ENCODE assay signal across 28 cellular contexts in genomic region chr12:18264581-18265075, GRCh38. TPM values are rescaled to one million over a fixed set of nuclear protein-coding genes. Genes with fewer than 3 reads are reported as not detected.
"Had no signal": no experiment of that assay in that cellular context is flagged by ENCODE, and none has a peak within 500 bp of the region (broad histone marks: within the 10 kb centered on the region; RNA-seq: fewer than 3 reads in every experiment).

No MANE protein-coding gene starts in this region.

- H3K27me3 ChIP-seq: adrenal gland, MG63 had no signal

- ATAC-seq: activated CD8-positive, alpha-beta memory T cell treated with anti-CD3 and anti-CD28 coated beads, Interleukin-2, amount 10 ng/mL, durations not matched to agents 7 days and 5 days; activated T-helper 17 cell treated with anti-CD3 and anti-CD28 coated beads, Interleukin-2, amount 50 U/mL, for 72 hours; T-helper 17 cell; WTC11 had no signal

- H3K9me3 ChIP-seq: adrenal gland, MG63 had no signal

- H3K9me3 Mint-ChIP-seq: activated T-helper 17 cell treated with anti-CD3 and anti-CD28 coated beads, Interleukin-2, amount 50 U/mL, for 72 hours; WTC11 had no signal

- H3K9ac ChIP-seq: KMS-11 had no signal

- H3K36me3 ChIP-seq: adrenal gland, MG63 had no signal

- H3K4me2 ChIP-seq: KMS-11 had no signal

- DNase-seq: activated CD4-positive, alpha-beta T cell treated with anti-CD3 and anti-CD28 coated beads for 48 hours; activated CD4-positive, alpha-beta T cell treated with anti-CD3 and anti-CD28 coated beads, Interleukin-2, amount 50 U/mL, for 4 hours; activated CD4-positive, CD25-positive, alpha-beta regulatory T cell treated with anti-CD3 and anti-CD28 coated beads, Interleukin-2, amount 50 U/mL, for 72 hours; activated CD8-positive, alpha-beta memory T cell treated with anti-CD3 and anti-CD28 coated beads, Interleukin-2, amount 10 ng/mL, durations not matched to agents 7 days and 5 days; activated gamma-delta T cell treated with Interleukin-2 at 50 U/mL for 16 hours; activated naive CD4-positive, alpha-beta T cell treated with anti-CD3 and anti-CD28 coated beads, Interleukin-2, amount 10 ng/mL, durations not matched to agents 7 days and 5 days; activated naive CD8-positive, alpha-beta T cell treated with anti-CD3 and anti-CD28 coated beads, Interleukin-2, amount 10 ng/mL, durations not matched to agents 7 days and 5 days; activated T-cell treated with anti-CD3 and anti-CD28 coated beads, Interleukin-2, amount 50 U/mL, for 48 hours; adrenal gland; anterior cingulate cortex; MG63; MV-4-11; NCI-H1092 treated with DMSO at 0.1 percent for 48 hours; NCI-H1417 treated with DMSO at 0.1 percent for 48 hours; NCI-H1694; NCI-H2029 treated with DMSO at 0.1 percent for 48 hours; NCI-H345; NCI-H510A; NCI-H526 treated with DMSO at 0.1 percent for 48 hours; NCI-H82; SIG-M5; T-helper 17 cell; T-helper 9 cell had no signal

- H3K36me3 Mint-ChIP-seq: activated CD8-positive, alpha-beta memory T cell treated with anti-CD3 and anti-CD28 coated beads, Interleukin-2, amount 10 ng/mL, durations not matched to agents 7 days and 5 days; activated naive CD4-positive, alpha-beta T cell treated with anti-CD3 and anti-CD28 coated beads, Interleukin-2, amount 10 ng/mL, durations not matched to agents 7 days and 5 days; activated naive CD8-positive, alpha-beta T cell treated with anti-CD3 and anti-CD28 coated beads, Interleukin-2, amount 10 ng/mL, durations not matched to agents 7 days and 5 days; WTC11 had no signal

- H3K4me1 ChIP-seq: adrenal gland had no signal

- H3K27ac ChIP-seq: adrenal gland, KMS-11 had no signal

- H3K4me1 Mint-ChIP-seq: activated CD8-positive, alpha-beta memory T cell treated with anti-CD3 and anti-CD28 coated beads, Interleukin-2, amount 10 ng/mL, durations not matched to agents 7 days and 5 days; activated naive CD4-positive, alpha-beta T cell treated with anti-CD3 and anti-CD28 coated beads, Interleukin-2, amount 10 ng/mL, durations not matched to agents 7 days and 5 days; activated naive CD8-positive, alpha-beta T cell treated with anti-CD3 and anti-CD28 coated beads, Interleukin-2, amount 10 ng/mL, durations not matched to agents 7 days and 5 days; activated T-helper 17 cell treated with anti-CD3 and anti-CD28 coated beads, Interleukin-2, amount 50 U/mL, for 72 hours; T-helper 17 cell had no signal

- H3K27ac Mint-ChIP-seq: activated CD8-positive, alpha-beta memory T cell treated with anti-CD3 and anti-CD28 coated beads, Interleukin-2, amount 10 ng/mL, durations not matched to agents 7 days and 5 days; activated naive CD4-positive, alpha-beta T cell treated with anti-CD3 and anti-CD28 coated beads, Interleukin-2, amount 10 ng/mL, durations not matched to agents 7 days and 5 days; activated naive CD8-positive, alpha-beta T cell treated with anti-CD3 and anti-CD28 coated beads, Interleukin-2, amount 10 ng/mL, durations not matched to agents 7 days and 5 days; activated T-helper 17 cell treated with anti-CD3 and anti-CD28 coated beads, Interleukin-2, amount 50 U/mL, for 72 hours; T-helper 17 cell; WTC11 had no signal

- H3K4me3 Mint-ChIP-seq: activated CD8-positive, alpha-beta memory T cell treated with anti-CD3 and anti-CD28 coated beads, Interleukin-2, amount 10 ng/mL, durations not matched to agents 7 days and 5 days; activated naive CD4-positive, alpha-beta T cell treated with anti-CD3 and anti-CD28 coated beads, Interleukin-2, amount 10 ng/mL, durations not matched to agents 7 days and 5 days; activated naive CD8-positive, alpha-beta T cell treated with anti-CD3 and anti-CD28 coated beads, Interleukin-2, amount 10 ng/mL, durations not matched to agents 7 days and 5 days; activated T-helper 17 cell treated with anti-CD3 and anti-CD28 coated beads, Interleukin-2, amount 50 U/mL, for 72 hours; T-helper 17 cell; WTC11 had no signal

- H3K4me3 ChIP-seq: adrenal gland, MG63 had no signal

RNA-seq across cellular contexts. Expression of gene PIK3C2G, which starts 3.3 kb away (rescaled TPM):
- total RNA-seq: activated CD8-positive, alpha-beta memory T cell treated with anti-CD3 and anti-CD28 coated beads, Interleukin-2, amount 10 ng/mL, durations not matched to agents 7 days and 5 days; activated naive CD8-positive, alpha-beta T cell treated with anti-CD3 and anti-CD28 coated beads, Interleukin-2, amount 10 ng/mL, durations not matched to agents 7 days and 5 days; activated T-helper 17 cell treated with anti-CD3 and anti-CD28 coated beads, Interleukin-2, amount 50 U/mL, for 72 hours; OCI-LY7; RPMI7951; T-helper 17 cell; WTC11 had no signal
